Comparison of ENCODE assay signal across 9 cellular contexts in the genomic region with DNA sequence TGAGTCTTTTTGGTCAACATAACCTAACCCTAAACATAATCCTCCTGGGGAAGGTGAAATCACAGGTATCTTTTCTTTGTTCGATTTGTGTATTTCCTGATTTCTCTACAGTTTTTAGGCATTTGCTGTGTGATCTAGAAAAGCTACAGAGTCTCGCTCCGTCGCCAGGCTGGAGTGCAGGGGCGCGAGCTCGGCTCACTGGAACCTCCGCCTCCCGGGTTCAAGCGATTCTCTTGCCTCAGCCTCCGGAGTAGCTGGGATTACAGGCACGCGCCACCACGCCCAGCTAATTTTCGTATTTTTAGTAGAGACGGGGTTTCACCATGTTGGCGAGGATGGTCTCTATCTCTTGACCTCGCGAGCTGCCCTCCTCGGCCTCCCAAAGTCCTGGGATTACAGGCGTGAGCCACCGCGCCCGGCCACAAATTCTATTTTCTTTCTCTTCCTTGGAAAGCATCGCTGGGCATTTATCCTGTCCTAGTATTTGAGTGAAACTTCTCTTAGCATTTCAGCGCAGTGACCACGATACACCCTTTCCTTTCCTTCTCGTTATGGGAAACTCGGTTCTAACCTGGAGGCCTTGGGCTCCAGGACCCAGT. TPM values are rescaled to one million over a fixed set of nuclear protein-coding genes. Genes with fewer than 3 reads are reported as not detected.
A peak's percentile ranks its signal among the peaks of the same experiment; 100 is the strongest.
DNase-seq lines count a peak whose midpoint lies in the region; ATAC-seq, FAIRE-seq and TF ChIP-seq lines count a peak whose summit lies in the region.
"Not testable (repeated sequence)": the region's sequence is repeated elsewhere in the genome, so short reads cannot be mapped to it uniquely, and the experiment has no call there.
"Had no signal": no experiment of that assay in that cellular context is flagged by ENCODE, and none has a peak within 500 bp of the region (broad histone marks: within the 10 kb centered on the region; RNA-seq: fewer than 3 reads in every experiment).

No MANE protein-coding gene starts in this region.

- not testable (repeated sequence) for H3K27ac ChIP-seq in OCI-LY1 (ENCODE audit: low read depth, low read length, poor library complexity, severe bottlenecking); mesenchymal stem cell (ENCODE audit: low read length, poor library complexity, severe bottlenecking)
- H3K27ac ChIP-seq in foreskin keratinocyte (peak overlapping the region; percentile 67), psoas muscle (peak overlapping the region; percentile 65), upper lobe of right lung (peak overlapping the region; percentile 85)

- intact Hi-C loops in psoas muscle (cut with DNase I): loop anchor here in 1 of 2 donors (10.0 kb wide), 1 partner anchor 84 kb away; no protein-coding TSS in a partner anchor
- intact Hi-C loops in upper lobe of right lung (cut with DNase I): not testable (repeated sequence)

- H3K9me3 ChIP-seq in OCI-LY1 (ENCODE audit: low read length); mesenchymal stem cell (ENCODE audit: control insufficient read depth, low read length); psoas muscle; upper lobe of right lung: not testable (repeated sequence)

- not testable (repeated sequence) for H2BK5ac ChIP-seq in mesenchymal stem cell (ENCODE audit: low read depth, low read length, poor library complexity, severe bottlenecking)

- H2BK15ac ChIP-seq in mesenchymal stem cell (ENCODE audit: low read depth, poor library complexity, severe bottlenecking): not testable (repeated sequence)

- H2AFZ ChIP-seq in OCI-LY1 (ENCODE audit: low read length) (peak overlapping the region; percentile 35; the same call in 1 of the 2 replicates), mesenchymal stem cell (ENCODE audit: low read depth, low read length) (peak overlapping the region; percentile 91)

- not testable (repeated sequence) for H4K20me1 ChIP-seq in OCI-LY1 (ENCODE audit: insufficient read depth, low read length)

- H3K18ac ChIP-seq in mesenchymal stem cell (ENCODE audit: low read depth in 1 of 2, low read length in 2 of 2): peak overlapping the region in 1 of 2 experiments; percentile 77

- H3K9ac ChIP-seq in OCI-LY1 (ENCODE audit: low read length) (peak overlapping the region; percentile 93; the same call in 1 of the 2 replicates), mesenchymal stem cell (ENCODE audit: low read length) (peak overlapping the region; percentile 91)

- FAIRE-seq in bronchial epithelial cell (lab: Jason Lieb, UNC): not testable (repeated sequence)

- H2BK12ac ChIP-seq in mesenchymal stem cell (ENCODE audit: low read length in 2 of 2): not testable (repeated sequence)

- not testable (repeated sequence) for H3K9me2 ChIP-seq in OCI-LY1 (ENCODE audit: low read depth, low read length)

- not testable (repeated sequence) for H3K23ac ChIP-seq in mesenchymal stem cell (ENCODE audit: low read length in 2 of 2)

- not testable (repeated sequence) for H3F3A ChIP-seq in OCI-LY1 (ENCODE audit: insufficient read depth, low read length)

- not testable (repeated sequence) for H3K79me2 ChIP-seq in OCI-LY1 (ENCODE audit: insufficient read depth, low read length)

- H4K91ac ChIP-seq in mesenchymal stem cell (ENCODE audit: low read length): not testable (repeated sequence)

- ATAC-seq in foreskin keratinocyte, psoas muscle, upper lobe of right lung: not testable (repeated sequence)

- peak overlapping the region; percentile 77 for H3K4me2 ChIP-seq in OCI-LY1 (ENCODE audit: low read length)
- not testable (repeated sequence) for H3K4me2 ChIP-seq in mesenchymal stem cell (ENCODE audit: low read length, poor library complexity, severe bottlenecking)

- H3K36me3 ChIP-seq in OCI-LY1 (ENCODE audit: insufficient read depth, low read length): peaks cover 18% of the 10 kb centered on the region
- not testable (repeated sequence) for H3K36me3 ChIP-seq in bronchial epithelial cell (ENCODE audit: control insufficient read depth, insufficient read depth, low read length)
- H3K36me3 ChIP-seq in mesenchymal stem cell (ENCODE audit: control insufficient read depth in 1 of 2, insufficient read depth in 2 of 2, low read depth in 1 of 2, low read length in 2 of 2): peaks cover 8 to 17% of the 10 kb centered on the region in 2 experiments
- H3K36me3 ChIP-seq in psoas muscle (ENCODE audit: insufficient read depth in 1 of 2, low read depth in 1 of 2): peaks cover 0 to 18% of the 10 kb centered on the region in 2 donors
- H3K36me3 ChIP-seq in upper lobe of right lung: peaks cover 21% of the 10 kb centered on the region

- H3K79me1 ChIP-seq in mesenchymal stem cell (replicated peaks; ENCODE audit: low read length, poor library complexity, severe bottlenecking): not testable (repeated sequence)

- 87% methylated on average over 29 of the region's 29 CpGs for WGBS in mesenchymal stem cell
- WGBS in psoas muscle, 3 donors: 55 to 75% (median 64%) methylated on average over 29 of the region's 29 CpGs

- TF ChIP-seq CTCF in OCI-LY1 (IDR thresholded peaks at IDR 0.05; ENCODE audit: low read length); bronchial epithelial cell (IDR thresholded peaks at IDR 0.05; ENCODE audit: insufficient read depth, low read length, severe bottlenecking); foreskin keratinocyte (conservative IDR thresholded peaks at IDR 0.05); psoas muscle (IDR thresholded peaks at IDR 0.05); upper lobe of right lung (IDR thresholded peaks at IDR 0.05): not testable (repeated sequence)

- DNase-seq in activated CD8-positive, alpha-beta memory T cell treated with anti-CD3 and anti-CD28 coated beads for 24 hours: peak; percentile 58
- not testable (repeated sequence) for DNase-seq in bronchial epithelial cell (ENCODE audit: low read depth); foreskin keratinocyte; mesenchymal stem cell; psoas muscle; upper lobe of right lung

- H3K4ac ChIP-seq in mesenchymal stem cell (ENCODE audit: low read depth in 1 of 2, low read length in 2 of 2): peak overlapping the region in 1 of 2 experiments; percentile 44

- peak overlapping the region; percentile 70 for H4K8ac ChIP-seq in mesenchymal stem cell (ENCODE audit: low read length)

- H3K14ac ChIP-seq in mesenchymal stem cell (ENCODE audit: low read length in 2 of 2): not testable (repeated sequence)

- H3K4me3 ChIP-seq in GM08714 (ENCODE audit: low read length): peak overlapping the region; percentile 83; the same call in 1 of the 2 replicates
- peak overlapping the region; percentile 94 for H3K4me3 ChIP-seq in OCI-LY1 (ENCODE audit: low read depth, low read length, poor library complexity, severe bottlenecking)
- peak overlapping the region; percentile 98 for H3K4me3 ChIP-seq in bronchial epithelial cell (ENCODE audit: low read depth, low read length)
- H3K4me3 ChIP-seq in mesenchymal stem cell (ENCODE audit: insufficient read depth in 1 of 2, low read depth in 1 of 2, low read length in 2 of 2): peak overlapping the region in 1 of 2 experiments; percentile 90
- peak overlapping the region; percentile 92 for H3K4me3 ChIP-seq in psoas muscle
- peak overlapping the region; percentile 95 for H3K4me3 ChIP-seq in upper lobe of right lung

- H2BK120ac ChIP-seq in mesenchymal stem cell (ENCODE audit: low read depth, low read length): not testable (repeated sequence)

- H2AK5ac ChIP-seq in mesenchymal stem cell (ENCODE audit: low read length, severe bottlenecking): not testable (repeated sequence)

- peaks cover 32% of the 10 kb centered on the region for H3K4me1 ChIP-seq in OCI-LY1 (ENCODE audit: insufficient read depth, low read length, severe bottlenecking)
- H3K4me1 ChIP-seq in foreskin keratinocyte; mesenchymal stem cell (ENCODE audit: control insufficient read depth, insufficient read depth, low read depth, low read length); psoas muscle; upper lobe of right lung: not testable (repeated sequence)

- not testable (repeated sequence) for H3K27me3 ChIP-seq in OCI-LY1 (ENCODE audit: insufficient read depth, low read length); bronchial epithelial cell (ENCODE audit: control insufficient read depth, insufficient read depth, low read length); foreskin keratinocyte; mesenchymal stem cell (ENCODE audit: control insufficient read depth in 1 of 2, insufficient read depth in 1 of 2, low read length in 2 of 2); psoas muscle (ENCODE audit: insufficient read depth in 3 of 3, low read length in 2 of 3); upper lobe of right lung

RNA-seq across cellular contexts. Expression of a gene that starts 22.2 kb away (rescaled TPM):
- total RNA-seq in bronchial epithelial cell: 12.6 and 16.4 TPM in 2 replicates
- total RNA-seq in foreskin keratinocyte: 10.3 and 11.3 TPM in 2 replicates
- 3.4 and 3.7 TPM in 2 replicates for polyA plus RNA-seq in foreskin keratinocyte
- 8.9 TPM for polyA plus RNA-seq in mesenchymal stem cell (2013, experiment 1 of 2)
- 9.4 TPM for polyA plus RNA-seq in mesenchymal stem cell (2013, experiment 2 of 2)
- total RNA-seq in psoas muscle: 10 to 100 TPM in 2 of 4 donors, 1 to 10 TPM in 2; 7.6 to 13.6 (median 11.0) TPM
- 10 to 100 TPM in 1 of 3 donors, 1 to 10 TPM in 2; 5.1 to 13.5 (median 7.7) TPM for polyA plus RNA-seq in psoas muscle
- 25.0 TPM for total RNA-seq in upper lobe of right lung

RNA-seq across cellular contexts. Expression of a gene that starts 24.9 kb away (rescaled TPM):
- 0.51 TPM in 1 of 2 replicates, not detected in the other for total RNA-seq in bronchial epithelial cell
- total RNA-seq in foreskin keratinocyte: not detected in 2 replicates
- not detected in 2 replicates for polyA plus RNA-seq in foreskin keratinocyte
- polyA plus RNA-seq in mesenchymal stem cell (2013, experiment 1 of 2): not detected
- polyA plus RNA-seq in mesenchymal stem cell (2013, experiment 2 of 2): 0.08 TPM
- total RNA-seq in psoas muscle: under 1 TPM; 0.20 to 0.79 (median 0.59) TPM
- polyA plus RNA-seq in psoas muscle: under 1 TPM in 2 of 3 donors, not detected in 1; 0.13 to 0.27 TPM
- not detected for total RNA-seq in upper lobe of right lung
- total RNA-seq: ureter had no signal
